Comparison of ENCODE assay signal across 1 cellular context in the genomic region with DNA sequence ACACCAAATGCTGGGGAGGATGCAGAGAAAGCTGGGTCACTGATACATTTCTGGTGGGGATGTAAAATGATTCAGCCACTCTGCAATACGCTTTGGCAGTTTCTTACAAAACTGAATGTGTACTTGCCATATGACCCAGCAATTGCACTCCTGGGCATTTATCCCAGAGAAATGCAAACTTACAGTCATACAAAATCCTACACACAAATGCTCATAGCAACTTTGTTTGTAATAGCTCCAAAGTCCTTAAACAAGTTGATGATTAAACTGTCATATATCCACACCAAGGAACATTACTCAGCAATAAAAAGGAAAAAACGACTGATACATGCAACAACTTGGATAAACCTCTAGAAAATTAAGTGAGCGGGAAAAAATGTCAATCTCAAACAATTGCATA.
TF ChIP-seq lines count a peak whose summit lies in the region.

No MANE protein-coding gene starts in this region.

TF ChIP-seq in H1, 55 proteins besides CTCF, POLR2A, EP300 and RAD21:
- TF ChIP-seq, protein P1, sequence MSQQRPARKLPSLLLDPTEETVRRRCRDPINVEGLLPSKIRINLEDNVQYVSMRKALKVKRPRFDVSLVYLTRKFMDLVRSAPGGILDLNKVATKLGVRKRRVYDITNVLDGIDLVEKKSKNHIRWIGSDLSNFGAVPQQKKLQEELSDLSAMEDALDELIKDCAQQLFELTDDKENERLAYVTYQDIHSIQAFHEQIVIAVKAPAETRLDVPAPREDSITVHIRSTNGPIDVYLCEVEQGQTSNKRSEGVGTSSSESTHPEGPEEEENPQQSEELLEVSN (IDR thresholded peaks at IDR 0.05): no peak
- TF ChIP-seq SP2 (IDR thresholded peaks at IDR 0.05; ENCODE audit: low read length): no peak
- TF ChIP-seq, protein P2, sequence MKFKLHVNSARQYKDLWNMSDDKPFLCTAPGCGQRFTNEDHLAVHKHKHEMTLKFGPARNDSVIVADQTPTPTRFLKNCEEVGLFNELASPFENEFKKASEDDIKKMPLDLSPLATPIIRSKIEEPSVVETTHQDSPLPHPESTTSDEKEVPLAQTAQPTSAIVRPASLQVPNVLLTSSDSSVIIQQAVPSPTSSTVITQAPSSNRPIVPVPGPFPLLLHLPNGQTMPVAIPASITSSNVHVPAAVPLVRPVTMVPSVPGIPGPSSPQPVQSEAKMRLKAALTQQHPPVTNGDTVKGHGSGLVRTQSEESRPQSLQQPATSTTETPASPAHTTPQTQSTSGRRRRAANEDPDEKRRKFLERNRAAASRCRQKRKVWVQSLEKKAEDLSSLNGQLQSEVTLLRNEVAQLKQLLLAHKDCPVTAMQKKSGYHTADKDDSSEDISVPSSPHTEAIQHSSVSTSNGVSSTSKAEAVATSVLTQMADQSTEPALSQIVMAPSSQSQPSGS (IDR thresholded peaks at IDR 0.05; ENCODE audit: low read length): no peak
- no peak for TF ChIP-seq SUZ12 (IDR thresholded peaks at IDR 0.05; ENCODE audit: low read length)
- no peak for TF ChIP-seq YY1 (IDR thresholded peaks at IDR 0.05; ENCODE audit: low read depth, low read length)
- no peak for TF ChIP-seq TAF7 (optimal IDR thresholded peaks at IDR 0.05; ENCODE audit: borderline replicate concordance, low read depth, low read length)
- TF ChIP-seq KDM4A (IDR thresholded peaks at IDR 0.05; ENCODE audit: low read depth, low read length, severe bottlenecking): no peak
- TF ChIP-seq CREB1 (IDR thresholded peaks at IDR 0.05): no peak
- TF ChIP-seq NRF1 (IDR thresholded peaks at IDR 0.05; ENCODE audit: low read depth, low read length): no peak
- no peak for TF ChIP-seq SP1 (IDR thresholded peaks at IDR 0.05; ENCODE audit: low read depth, low read length)
- no peak for TF ChIP-seq CBX5 (IDR thresholded peaks at IDR 0.05; ENCODE audit: low read depth, low read length)
- TF ChIP-seq, protein P3, sequence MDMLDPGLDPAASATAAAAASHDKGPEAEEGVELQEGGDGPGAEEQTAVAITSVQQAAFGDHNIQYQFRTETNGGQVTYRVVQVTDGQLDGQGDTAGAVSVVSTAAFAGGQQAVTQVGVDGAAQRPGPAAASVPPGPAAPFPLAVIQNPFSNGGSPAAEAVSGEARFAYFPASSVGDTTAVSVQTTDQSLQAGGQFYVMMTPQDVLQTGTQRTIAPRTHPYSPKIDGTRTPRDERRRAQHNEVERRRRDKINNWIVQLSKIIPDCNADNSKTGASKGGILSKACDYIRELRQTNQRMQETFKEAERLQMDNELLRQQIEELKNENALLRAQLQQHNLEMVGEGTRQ (IDR thresholded peaks at IDR 0.05; ENCODE audit: low read length): no peak
- TF ChIP-seq, protein P4, sequence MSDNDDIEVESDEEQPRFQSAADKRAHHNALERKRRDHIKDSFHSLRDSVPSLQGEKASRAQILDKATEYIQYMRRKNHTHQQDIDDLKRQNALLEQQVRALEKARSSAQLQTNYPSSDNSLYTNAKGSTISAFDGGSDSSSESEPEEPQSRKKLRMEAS (IDR thresholded peaks at IDR 0.05): no peak
- no peak for TF ChIP-seq EZH2 (IDR thresholded peaks at IDR 0.05; ENCODE audit: low read depth, low read length, severe bottlenecking)
- TF ChIP-seq RBBP5 (IDR thresholded peaks at IDR 0.05; ENCODE audit: borderline replicate concordance, low read depth, low read length): no peak
- TF ChIP-seq, protein P5, sequence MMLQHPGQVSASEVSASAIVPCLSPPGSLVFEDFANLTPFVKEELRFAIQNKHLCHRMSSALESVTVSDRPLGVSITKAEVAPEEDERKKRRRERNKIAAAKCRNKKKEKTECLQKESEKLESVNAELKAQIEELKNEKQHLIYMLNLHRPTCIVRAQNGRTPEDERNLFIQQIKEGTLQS (IDR thresholded peaks at IDR 0.05; ENCODE audit: insufficient read depth, low read depth, low read length): no peak
- no peak for TF ChIP-seq RNF2 (IDR thresholded peaks at IDR 0.05; ENCODE audit: borderline replicate concordance, low read depth, low read length, missing control alignments, poor library complexity, severe bottlenecking)
- no peak for TF ChIP-seq POU5F1 (IDR thresholded peaks at IDR 0.05; ENCODE audit: low read depth, low read length)
- no peak for TF ChIP-seq MAFK (IDR thresholded peaks at IDR 0.05; ENCODE audit: low read depth, low read length)
TF ChIP-seq in H1: peak in this region for 0.
